8 cellular contexts compared by ENCODE assay signal in the genomic region with DNA sequence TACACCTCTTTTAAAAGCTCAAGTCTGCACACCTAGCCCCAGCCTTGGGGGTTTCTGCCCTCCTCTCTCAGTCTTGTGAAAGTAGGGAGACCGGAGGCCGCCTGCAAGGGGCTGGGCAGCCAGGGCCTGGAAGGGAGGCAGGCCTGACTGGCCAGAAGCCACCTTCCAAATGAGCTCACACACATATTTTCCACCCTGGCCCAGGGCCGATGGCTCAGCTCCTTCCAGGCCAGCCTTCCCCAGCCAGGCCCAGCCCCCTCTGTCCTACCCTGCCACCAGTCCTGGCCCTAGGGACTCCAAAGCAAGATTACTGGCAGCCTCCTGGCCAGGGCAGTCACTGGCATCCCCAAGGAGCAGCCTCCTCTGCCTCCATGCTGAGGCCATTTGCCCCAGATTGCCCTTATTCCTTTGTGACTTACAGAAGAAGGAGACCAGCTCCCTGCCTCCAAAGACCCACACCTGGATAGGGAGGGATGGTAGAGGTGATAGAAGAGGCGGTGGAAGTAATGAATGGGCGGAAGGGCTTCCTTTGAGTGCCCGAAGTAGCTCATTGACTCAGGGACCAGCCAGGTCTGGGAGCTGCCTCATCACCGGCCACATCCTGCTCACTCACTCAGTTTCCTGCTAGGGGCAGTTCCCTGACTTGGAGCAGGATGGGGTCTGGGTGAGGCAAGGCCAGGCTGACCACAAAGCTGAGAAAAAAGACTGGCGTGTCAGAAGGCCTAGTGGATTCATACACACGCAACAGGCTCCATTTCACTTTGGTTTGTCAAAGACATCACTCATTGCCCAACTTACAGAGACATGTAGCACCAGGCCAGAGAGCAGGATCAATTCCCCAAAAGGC. TPM values are rescaled to one million over a fixed set of nuclear protein-coding genes. Genes with fewer than 3 reads are reported as not detected.
DNase-seq lines count a peak whose midpoint lies in the region; ATAC-seq and TF ChIP-seq lines count a peak whose summit lies in the region.

No MANE protein-coding gene starts in this region.

- H3K4me1 Mint-ChIP-seq in activated CD4-positive, alpha-beta memory T cell treated with anti-CD3 and anti-CD28 coated beads, Interleukin-2, amount 10 ng/mL, durations not matched to agents 7 days and 5 days = peaks cover 37% of the 10 kb centered on the region

- intact Hi-C loops in psoas muscle (cut with DNase I) = loop anchor here (5.0 to 10.0 kb wide), 2 partner anchors 196 to 294 kb away; no protein-coding TSS in a partner anchor

- WGBS in psoas muscle, 3 donors = 37 to 49% (median 41%) methylated on average over 9 of the region's 9 CpGs

- H3K36me3 ChIP-seq in psoas muscle (ENCODE audit: insufficient read depth in 1 of 2, low read depth in 1 of 2) = no peaks in the 10 kb centered on the region

- H3K4me3 Mint-ChIP-seq in activated CD4-positive, alpha-beta memory T cell treated with anti-CD3 and anti-CD28 coated beads, Interleukin-2, amount 10 ng/mL, durations not matched to agents 7 days and 5 days = no peak overlapping the region

- peaks cover 19% of the 10 kb centered on the region for H3K27me3 Mint-ChIP-seq in activated CD4-positive, alpha-beta memory T cell treated with anti-CD3 and anti-CD28 coated beads, Interleukin-2, amount 10 ng/mL, durations not matched to agents 7 days and 5 days

- no peaks in the 10 kb centered on the region for H3K27me3 ChIP-seq in psoas muscle (ENCODE audit: insufficient read depth in 3 of 3, low read length in 2 of 3)

- peaks cover under 1% of the 10 kb centered on the region for H3K36me3 Mint-ChIP-seq in activated CD4-positive, alpha-beta memory T cell treated with anti-CD3 and anti-CD28 coated beads, Interleukin-2, amount 10 ng/mL, durations not matched to agents 7 days and 5 days (ENCODE audit: low read depth)

- CTCF ChIA-PET in activated CD4-positive, alpha-beta memory T cell treated with anti-CD3 and anti-CD28 coated beads, Interleukin-2, amount 10 ng/mL, durations not matched to agents 7 days and 5 days (lab: Charles Lee) = interaction anchor here (0.8 to 7.9 kb wide), 18 partner anchors 12 to 295 kb away, joined by 3 to 195 read pairs (median 10); partner anchors contain the start of genes DAD1, LRP10 and MMP14

- DNase-seq in KBM-7 (peak; percentile 60), glomerular visceral epithelial cell (ENCODE audit: extremely low spot score) (peak; percentile 96), psoas muscle (peak; percentile 88 to 94), NCI-H2196 treated with DMSO at 0.1 percent for 48 hours (lab: John Stamatoyannopoulos, UW; ENCODE audit: unreplicated experiment) (no peak)
- peak; percentile 76 for DNase-seq in activated CD4-positive, alpha-beta memory T cell treated with anti-CD3 and anti-CD28 coated beads, Interleukin-2, amount 10 ng/mL, durations not matched to agents 7 days and 5 days
- DNase-seq in effector CD8-positive, alpha-beta T cell (lab: John Stamatoyannopoulos, UW) = no peak

- peak overlapping the region; percentile 63 for H3K27ac Mint-ChIP-seq in activated CD4-positive, alpha-beta memory T cell treated with anti-CD3 and anti-CD28 coated beads, Interleukin-2, amount 10 ng/mL, durations not matched to agents 7 days and 5 days

- ATAC-seq in psoas muscle (peak; percentile 66 to 76 (median 76)), HG03571 (IDR thresholded peaks at IDR 0.05; ENCODE audit: unreplicated experiment) (no peak), GM21423 (IDR thresholded peaks at IDR 0.05; ENCODE audit: unreplicated experiment) (no peak)

- H3K9me3 ChIP-seq in psoas muscle = no peaks in the 10 kb centered on the region

- no peak for TF ChIP-seq CTCF in psoas muscle (IDR thresholded peaks at IDR 0.05)

- peak overlapping the region; percentile 82 for H3K27ac ChIP-seq in psoas muscle

- H3K9me3 Mint-ChIP-seq in activated CD4-positive, alpha-beta memory T cell treated with anti-CD3 and anti-CD28 coated beads, Interleukin-2, amount 10 ng/mL, durations not matched to agents 7 days and 5 days = no peaks in the 10 kb centered on the region

- H3K4me1 ChIP-seq in psoas muscle = peaks cover 50% of the 10 kb centered on the region

- peak overlapping the region; percentile 11 for H3K4me3 ChIP-seq in psoas muscle

- POLR2A ChIA-PET in activated CD4-positive, alpha-beta memory T cell treated with anti-CD3 and anti-CD28 coated beads, Interleukin-2, amount 10 ng/mL, durations not matched to agents 7 days and 5 days (lab: Charles Lee) = interaction anchor here (0.7 to 3.2 kb wide), 9 partner anchors 12 to 291 kb away, joined by 3 to 17 read pairs (median 5); partner anchors contain the start of genes LRP10, MRPL52, OXA1L and RBM23

- in situ Hi-C loops in KBM-7 (cut with MboI; ENCODE audit: low pct_unique_long_range_greater_than_20kb, low sequenced_read_pairs) = no loop called here

RNA-seq across cellular contexts. Expression of gene MMP14, which starts 14.8 kb away (rescaled TPM):
- total RNA-seq in activated CD4-positive, alpha-beta memory T cell treated with anti-CD3 and anti-CD28 coated beads, Interleukin-2, amount 10 ng/mL, durations not matched to agents 7 days and 5 days = 1 to 10 TPM; 1.9 to 2.9 TPM
- 10 to 100 TPM in 3 of 4 donors, 1 to 10 TPM in 1; 9.6 to 18.5 (median 14.7) TPM for total RNA-seq in psoas muscle
- 10 to 100 TPM in 2 of 3 donors, 1 to 10 TPM in 1; 7.6 to 15.1 (median 10.0) TPM for polyA plus RNA-seq in psoas muscle

RNA-seq across cellular contexts. Expression of gene LRP10, which starts 20.4 kb away (rescaled TPM):
- total RNA-seq in activated CD4-positive, alpha-beta memory T cell treated with anti-CD3 and anti-CD28 coated beads, Interleukin-2, amount 10 ng/mL, durations not matched to agents 7 days and 5 days = 10 to 100 TPM; 88.5 to 98.6 TPM
- total RNA-seq in psoas muscle = 10 to 100 TPM; 30.9 to 50.6 (median 40.6) TPM
- 10 to 100 TPM; 18.1 to 42.7 (median 25.1) TPM for polyA plus RNA-seq in psoas muscle

RNA-seq across cellular contexts. Expression of gene MRPL52, which starts 21.5 kb away (rescaled TPM):
- 100 to 1,000 TPM; 108 to 119 TPM for total RNA-seq in activated CD4-positive, alpha-beta memory T cell treated with anti-CD3 and anti-CD28 coated beads, Interleukin-2, amount 10 ng/mL, durations not matched to agents 7 days and 5 days
- total RNA-seq in psoas muscle = 10 to 100 TPM; 79.1 to 91.2 (median 84.9) TPM
- polyA plus RNA-seq in psoas muscle = 100 to 1,000 TPM in 2 of 3 donors, 10 to 100 TPM in 1; 92.0 to 246 (median 102) TPM

RNA-seq across cellular contexts. Expression of gene REM2, which starts 31.9 kb away (rescaled TPM):
- total RNA-seq in activated CD4-positive, alpha-beta memory T cell treated with anti-CD3 and anti-CD28 coated beads, Interleukin-2, amount 10 ng/mL, durations not matched to agents 7 days and 5 days = 1 to 10 TPM in 1 of 2 experiments, under 1 TPM in 1; 0.98 to 1.2 TPM
- under 1 TPM in 2 of 4 donors, not detected in 2; 0.21 to 0.34 TPM for total RNA-seq in psoas muscle
- polyA plus RNA-seq in psoas muscle = under 1 TPM; 0.05 to 0.18 (median 0.10) TPM

RNA-seq across cellular contexts. Expression of gene SLC7A7, which starts 35.9 kb away (rescaled TPM):
- under 1 TPM; 0.38 to 0.60 TPM for total RNA-seq in activated CD4-positive, alpha-beta memory T cell treated with anti-CD3 and anti-CD28 coated beads, Interleukin-2, amount 10 ng/mL, durations not matched to agents 7 days and 5 days
- 1 to 10 TPM; 1.3 to 2.6 (median 2.0) TPM for total RNA-seq in psoas muscle
- polyA plus RNA-seq in psoas muscle = 1 to 10 TPM in 1 of 3 donors, under 1 TPM in 2; 0.93 to 2.6 (median 0.97) TPM

Comparison
In these comparisons a context has a peak if more than half of its experiments do, and no peak if none do; other contexts are left out.
1. DNase-seq: peak in KBM-7 (single experiment), activated CD4-positive, alpha-beta memory T cell treated with anti-CD3 and anti-CD28 coated beads, Interleukin-2, amount 10 ng/mL, durations not matched to agents 7 days and 5 days (single experiment), glomerular visceral epithelial cell (single experiment) and psoas muscle (2 of 2); none in NCI-H2196 treated with DMSO at 0.1 percent for 48 hours (single experiment) and effector CD8-positive, alpha-beta T cell (single experiment).
2. ATAC-seq: peak in psoas muscle (4 of 4); none in HG03571 (single experiment) and GM21423 (single experiment).